ENCODE assay signal across 8 cellular contexts in genomic region chr3:37993811-37994638, GRCh38. TPM values are rescaled to one million over a fixed set of nuclear protein-coding genes. Genes with fewer than 3 reads are reported as not detected.
DNase-seq lines count a peak whose midpoint lies in the region; ATAC-seq and TF ChIP-seq lines count a peak whose summit lies in the region.

No MANE protein-coding gene starts in this region.

- peak overlapping the region; percentile 23 for H3K9ac ChIP-seq in NT2/D1 (ENCODE audit: insufficient read length, low read depth)

- peaks cover 5% of the 10 kb centered on the region for H3K4me1 ChIP-seq in NT2/D1 (ENCODE audit: insufficient read depth, insufficient read length)

- in situ Hi-C loops in GM13977 (cut with MboI; ENCODE audit: low pct_unique_long_range_greater_than_20kb, low sequenced_read_pairs, unreplicated experiment) = no loop called here

- TF ChIP-seq CTCF in GM13977 (IDR thresholded peaks at IDR 0.05; ENCODE audit: extremely low read depth, insufficient read depth, missing control alignments) (no peak), nephron progenitor cell (IDR thresholded peaks at IDR 0.05) (no peak)

- H3K27me3 ChIP-seq in NT2/D1 (ENCODE audit: insufficient read depth, insufficient read length) = no peaks in the 10 kb centered on the region

- H3K36me3 Mint-ChIP-seq in activated T-cell treated with anti-CD3 and anti-CD28 coated beads, Interleukin-2, amount 50 U/mL, for 72 hours (ENCODE audit: insufficient read depth in 2 of 2) = peaks cover 3 to 10% of the 10 kb centered on the region in 2 donors
- H3K36me3 Mint-ChIP-seq in nephron progenitor cell (ENCODE audit: low read depth) = peaks cover 16% of the 10 kb centered on the region

- peak overlapping the region; percentile 87 to 91 for H3K4me3 Mint-ChIP-seq in activated T-cell treated with anti-CD3 and anti-CD28 coated beads, Interleukin-2, amount 50 U/mL, for 72 hours
- H3K4me3 Mint-ChIP-seq in nephron progenitor cell = peak overlapping the region; percentile 84

- H3K36me3 ChIP-seq in NT2/D1 (ENCODE audit: insufficient read depth, insufficient read length, low read length) = no peaks in the 10 kb centered on the region

- peak; percentile 59 for ATAC-seq in HG02678 (IDR thresholded peaks at IDR 0.05; ENCODE audit: unreplicated experiment)
- ATAC-seq in activated T-cell treated with anti-CD3 and anti-CD28 coated beads, Interleukin-2, amount 50 U/mL, for 72 hours (replicated peaks in 1 of 2) = peak; percentile 65 to 72

- no peaks in the 10 kb centered on the region for H3K9me3 ChIP-seq in NT2/D1 (ENCODE audit: insufficient read depth, low read length)

- no peaks in the 10 kb centered on the region for H3K9me3 Mint-ChIP-seq in activated T-cell treated with anti-CD3 and anti-CD28 coated beads, Interleukin-2, amount 50 U/mL, for 72 hours
- H3K9me3 Mint-ChIP-seq in nephron progenitor cell = no peaks in the 10 kb centered on the region

- H3K27ac Mint-ChIP-seq in activated T-cell treated with anti-CD3 and anti-CD28 coated beads, Interleukin-2, amount 50 U/mL, for 72 hours = peak overlapping the region; percentile 86
- H3K27ac Mint-ChIP-seq in nephron progenitor cell = peak overlapping the region; percentile 90

- H3K27me3 Mint-ChIP-seq in activated T-cell treated with anti-CD3 and anti-CD28 coated beads, Interleukin-2, amount 50 U/mL, for 72 hours (ENCODE audit: low read depth) = no peaks in the 10 kb centered on the region
- H3K27me3 Mint-ChIP-seq in nephron progenitor cell (ENCODE audit: low read depth, poor library complexity) = peaks cover 38% of the 10 kb centered on the region

- peaks cover 57% of the 10 kb centered on the region for H3K4me1 Mint-ChIP-seq in activated T-cell treated with anti-CD3 and anti-CD28 coated beads, Interleukin-2, amount 50 U/mL, for 72 hours (ENCODE audit: low read depth)
- peaks cover 43% of the 10 kb centered on the region for H3K4me1 Mint-ChIP-seq in nephron progenitor cell

- H3K4me3 ChIP-seq in NT2/D1 (ENCODE audit: insufficient read length, low read depth) = peak overlapping the region; percentile 29

- peak; percentile 72 for DNase-seq in GM13977 (ENCODE audit: low spot score)
- no peak for DNase-seq in NT2/D1 (ENCODE audit: low read depth, low spot score)
- DNase-seq in activated T-cell treated with anti-CD3 and anti-CD28 coated beads, Interleukin-2, amount 50 U/mL, for 72 hours = peak; percentile 73 to 77
- peak; percentile 64 for DNase-seq in fibroblast of peridontal ligament (ENCODE audit: extremely low read depth)
- DNase-seq in nephron progenitor cell = peak; percentile 52
- peak; percentile 53 for DNase-seq in stromal cell of bone marrow (ENCODE audit: low read depth)
- DNase-seq in NCI-H345 (lab: John Stamatoyannopoulos, UW) = no peak

RNA-seq across cellular contexts. Expression of gene VILL, which starts 3.4 kb away (rescaled TPM):
- total RNA-seq in activated T-cell treated with anti-CD3 and anti-CD28 coated beads, Interleukin-2, amount 50 U/mL, for 72 hours = 10 to 100 TPM; 12.5 to 16.1 TPM

RNA-seq across cellular contexts. Expression of gene PLCD1, which starts 35.4 kb away (rescaled TPM):
- 10 to 100 TPM; 15.4 to 16.8 TPM for total RNA-seq in activated T-cell treated with anti-CD3 and anti-CD28 coated beads, Interleukin-2, amount 50 U/mL, for 72 hours

RNA-seq across cellular contexts. Expression of gene DLEC1, which starts 45.0 kb away (rescaled TPM):
- under 1 TPM; 0.43 to 0.81 TPM for total RNA-seq in activated T-cell treated with anti-CD3 and anti-CD28 coated beads, Interleukin-2, amount 50 U/mL, for 72 hours

Comparison
In these comparisons a context has a peak if more than half of its experiments do, and no peak if none do; other contexts are left out.
1. DNase-seq: peak in GM13977 (single experiment), activated T-cell treated with anti-CD3 and anti-CD28 coated beads, Interleukin-2, amount 50 U/mL, for 72 hours (2 of 2), fibroblast of peridontal ligament (single experiment), nephron progenitor cell (single experiment) and stromal cell of bone marrow (single experiment); none in NT2/D1 (single experiment) and NCI-H345 (single experiment).